In genomic region chr17:45367216-45367615, GRCh38 we compare ENCODE assay signal across 2 cellular contexts.
TF ChIP-seq lines count a peak whose summit lies in the region.

No MANE protein-coding gene starts in this region.

TF ChIP-seq in SK-N-SH, 30 proteins besides CTCF, POLR2A, EP300 and RAD21 (continued from another document):
- TF ChIP-seq IRF3 (IDR thresholded peaks at IDR 0.05; ENCODE audit: low read depth, low read length) (no peak), TEAD4 (IDR thresholded peaks at IDR 0.05; ENCODE audit: borderline replicate concordance, insufficient read depth) (no peak), TAF1 (IDR thresholded peaks at IDR 0.05; ENCODE audit: borderline replicate concordance, low read depth, low read length) (no peak), SIN3A (IDR thresholded peaks at IDR 0.05; ENCODE audit: borderline replicate concordance, low read depth, low read length) (no peak)
- TF ChIP-seq, protein P1, sequence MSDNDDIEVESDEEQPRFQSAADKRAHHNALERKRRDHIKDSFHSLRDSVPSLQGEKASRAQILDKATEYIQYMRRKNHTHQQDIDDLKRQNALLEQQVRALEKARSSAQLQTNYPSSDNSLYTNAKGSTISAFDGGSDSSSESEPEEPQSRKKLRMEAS (IDR thresholded peaks at IDR 0.05; ENCODE audit: low read depth), result no peak

TF ChIP-seq in SK-N-SH treated with all-trans-retinoic acid at 6 μM for 48 hours, 23 proteins besides CTCF, POLR2A, EP300 and RAD21 (continued from another document):
- TF ChIP-seq CSRNP3 (CRISPR knock-in tag; IDR thresholded peaks at IDR 0.05) (no peak), TSHZ2 (CRISPR knock-in tag; IDR thresholded peaks at IDR 0.05) (no peak), PPARA (CRISPR knock-in tag; IDR thresholded peaks at IDR 0.05; ENCODE audit: borderline replicate concordance) (no peak), ARNTL (CRISPR knock-in tag; IDR thresholded peaks at IDR 0.05; ENCODE audit: borderline replicate concordance, low read depth) (no peak)
